In genomic region chr1:225897595-225898514, GRCh38 we compare ENCODE assay signal across 9 cellular contexts. TPM values are rescaled to one million over a fixed set of nuclear protein-coding genes. Genes with fewer than 3 reads are reported as not detected.
A peak's percentile ranks its signal among the peaks of the same experiment; 100 is the strongest.
DNase-seq lines count a peak whose midpoint lies in the region; ATAC-seq, FAIRE-seq and TF ChIP-seq lines count a peak whose summit lies in the region.
"Had no signal": no experiment of that assay in that cellular context is flagged by ENCODE, and none has a peak within 500 bp of the region (broad histone marks: within the 10 kb centered on the region; RNA-seq: fewer than 3 reads in every experiment).

No MANE protein-coding gene starts in this region.

- H3K36me3 ChIP-seq in GM23338 (ENCODE audit: insufficient read depth) (no peaks in the 10 kb centered on the region), left ventricle myocardium inferior (no peaks in the 10 kb centered on the region)

- DNase-seq in GM23338 (ENCODE audit: low spot score) (no peak), RPMI8226 (peak; percentile 96), left ventricle myocardium inferior (no peak), urothelium cell line (ENCODE audit: low spot score) (no peak)
- no peak for DNase-seq in effector memory CD8-positive, alpha-beta T cell

- H3K27me3 Mint-ChIP-seq in GM23338 (ENCODE audit: insufficient read depth, low read depth, poor library complexity) = peaks cover 12% of the 10 kb centered on the region
- H3K27me3 Mint-ChIP-seq in effector memory CD8-positive, alpha-beta T cell = no peaks in the 10 kb centered on the region

- no peaks in the 10 kb centered on the region; the same call in 2 of the 3 replicates for H3K36me3 Mint-ChIP-seq in GM23338 (ENCODE audit: low read depth)
- H3K36me3 Mint-ChIP-seq in effector memory CD8-positive, alpha-beta T cell (ENCODE audit: insufficient read depth) = peaks cover 12% of the 10 kb centered on the region

- no peaks in the 10 kb centered on the region for H3K9me2 ChIP-seq in GM23338 (ENCODE audit: insufficient read depth)

- no peak for FAIRE-seq in urothelium cell line (lab: Jason Lieb, UNC)

- peaks cover 9% of the 10 kb centered on the region; the same call in 1 of the 2 replicates for H3F3A ChIP-seq in GM23338 (replicated peaks; ENCODE audit: low read depth)

- no peak overlapping the region for H3K4me3 ChIP-seq in GM23338
- H3K4me3 ChIP-seq in left ventricle myocardium inferior = no peak overlapping the region

- H3K4me1 ChIP-seq in GM23338 (ENCODE audit: insufficient read depth) (peaks cover 44% of the 10 kb centered on the region), left ventricle myocardium inferior (no peaks in the 10 kb centered on the region)

- H3K4me3 Mint-ChIP-seq in GM23338 = no peak overlapping the region
- H3K4me3 Mint-ChIP-seq in effector memory CD8-positive, alpha-beta T cell = peak overlapping the region; percentile 75 to 81

- peak overlapping the region; percentile 58 for H3K4me2 ChIP-seq in GM23338

- H4K20me1 ChIP-seq in GM23338 (replicated peaks; ENCODE audit: insufficient read depth) = no peaks in the 10 kb centered on the region

- H3K27me3 ChIP-seq in GM23338 (ENCODE audit: insufficient read depth) (no peaks in the 10 kb centered on the region), left ventricle myocardium inferior (ENCODE audit: low read depth) (no peaks in the 10 kb centered on the region)

- H3K9me3 Mint-ChIP-seq in GM23338 = no peaks in the 10 kb centered on the region; the same call in 2 of the 3 replicates
- H3K9me3 Mint-ChIP-seq in effector memory CD8-positive, alpha-beta T cell = no peaks in the 10 kb centered on the region

- intact Hi-C loops in left ventricle myocardium inferior (cut with micrococcal nuclease) = no loop called here

- H3K4me1 Mint-ChIP-seq in GM23338 = peaks cover 39% of the 10 kb centered on the region
- peaks cover 33 to 36% of the 10 kb centered on the region in 2 donors for H3K4me1 Mint-ChIP-seq in effector memory CD8-positive, alpha-beta T cell (ENCODE audit: low read depth in 2 of 2)

- H3K27ac ChIP-seq in 22Rv1 (peak overlapping the region; percentile 38), GM23338 (ENCODE audit: low read depth) (peak overlapping the region; percentile 90), left ventricle myocardium inferior (replicated peaks) (no peak overlapping the region)

- ATAC-seq in GM23338 = no peak
- peak; percentile 31 for ATAC-seq in effector memory CD8-positive, alpha-beta T cell (replicated peaks)
- ATAC-seq in HG03469 (IDR thresholded peaks at IDR 0.05; ENCODE audit: unreplicated experiment) = no peak
- no peak for ATAC-seq in GM21786 (IDR thresholded peaks at IDR 0.05; ENCODE audit: unreplicated experiment)

- no peak overlapping the region; the same call in 1 of the 2 replicates for H3K27ac Mint-ChIP-seq in GM23338
- peak overlapping the region; percentile 90 to 95 for H3K27ac Mint-ChIP-seq in effector memory CD8-positive, alpha-beta T cell

- H2AFZ ChIP-seq in GM23338 = no peak overlapping the region

- H3K79me2 ChIP-seq in GM23338 (replicated peaks; ENCODE audit: insufficient read depth) = no peaks in the 10 kb centered on the region

- H3K9me3 ChIP-seq in left ventricle myocardium inferior (replicated peaks) = no peaks in the 10 kb centered on the region

- TF ChIP-seq CTCF in 22Rv1 (IDR thresholded peaks at IDR 0.05) = no peak
- no peak for TF ChIP-seq CTCF in GM23338 (conservative IDR thresholded peaks at IDR 0.05; ENCODE audit: low read depth in 2 of 2)
- no peak for TF ChIP-seq CTCF in left ventricle myocardium inferior (IDR thresholded peaks at IDR 0.05; ENCODE audit: borderline replicate concordance)

TF ChIP-seq in GM23338, 12 proteins besides CTCF, POLR2A, EP300 and RAD21 (continues in another document):
- TF ChIP-seq ZNF462 (CRISPR knock-in tag; IDR thresholded peaks at IDR 0.05) (no peak), ZNF114 (CRISPR knock-in tag; IDR thresholded peaks at IDR 0.05) (no peak), CREB1 (CRISPR knock-in tag; IDR thresholded peaks at IDR 0.05; ENCODE audit: low read depth) (no peak), EZH2 (IDR thresholded peaks at IDR 0.05; ENCODE audit: low read depth, unreplicated experiment) (no peak)

RNA-seq across cellular contexts. Expression of gene LEFTY1, which starts 8.9 kb away (rescaled TPM):
- 65.4 and 67.1 TPM in 2 replicates for total RNA-seq in GM23338 (2014; rRNA removed; shearing (Covaris generic))
- 25.7 and 27.5 TPM in 2 replicates for polyA plus RNA-seq in GM23338 (2016; fragmentation: Nextera tagmentation; extraction: Ambion mirVana)
- total RNA-seq in left ventricle myocardium inferior = 0.55 TPM
- total RNA-seq: dermis microvascular lymphatic vessel endothelial cell had no signal

RNA-seq across cellular contexts. Expression of gene TMEM63A, which starts 15.7 kb away (rescaled TPM):
- 61.8 and 76.9 TPM in 2 replicates for total RNA-seq in GM23338 (2014; rRNA removed; shearing (Covaris generic))
- polyA plus RNA-seq in GM23338 (2016; fragmentation: Nextera tagmentation; extraction: Ambion mirVana) = 24.3 and 31.7 TPM in 2 replicates
- 30.4 TPM for total RNA-seq in left ventricle myocardium inferior

RNA-seq across cellular contexts. Expression of gene PYCR2, which starts 26.2 kb away (rescaled TPM):
- total RNA-seq in GM23338 (2014; rRNA removed; shearing (Covaris generic)) = 96.7 and 109 TPM in 2 replicates
- 89.1 and 95.1 TPM in 2 replicates for polyA plus RNA-seq in GM23338 (2016; fragmentation: Nextera tagmentation; extraction: Ambion mirVana)
- total RNA-seq in left ventricle myocardium inferior = 64.0 TPM

RNA-seq across cellular contexts. Expression of gene LEFTY2, which starts 43.2 kb away (rescaled TPM):
- total RNA-seq in GM23338 (2014; rRNA removed; shearing (Covaris generic)) = 12.4 and 16.9 TPM in 2 replicates
- 8.3 and 10.2 TPM in 2 replicates for polyA plus RNA-seq in GM23338 (2016; fragmentation: Nextera tagmentation; extraction: Ambion mirVana)
- total RNA-seq in left ventricle myocardium inferior = 0.69 TPM
- total RNA-seq: dermis microvascular lymphatic vessel endothelial cell had no signal

Comparison
In these comparisons a context has a peak if more than half of its experiments do, and no peak if none do; other contexts are left out.
1. RNA of gene LEFTY1, which starts 8.9 kb away (total RNA-seq): 65.4 to 67.1 TPM in GM23338; 0.55 TPM in left ventricle myocardium inferior (single experiment); every median in the first group is over 10 times any median in the second.